Comparison of ENCODE assay signal across 24 cellular contexts in genomic region chr15:97598353-97598798, GRCh38.
DNase-seq lines count a peak whose midpoint lies in the region; ATAC-seq and TF ChIP-seq lines count a peak whose summit lies in the region.
"Had no signal": no experiment of that assay in that cellular context is flagged by ENCODE, and none has a peak within 500 bp of the region (broad histone marks: within the 10 kb centered on the region; RNA-seq: fewer than 3 reads in every experiment).

No MANE protein-coding gene starts in this region.

- RAD21 ChIA-PET in HCT116 (lab: Charles Lee; ENCODE audit: low non-redundant PET in 1 of 2, low total read pairs in 2 of 2, uncharacterized antibody in 2 of 2, unreplicated experiment in 2 of 2): no interaction called here

- ATAC-seq in HCT116 (no peak), HG03025 (IDR thresholded peaks at IDR 0.05; ENCODE audit: low FRiP score, unreplicated experiment) (no peak), upper lobe of left lung (ENCODE audit: low FRiP score in 2 of 2) (no peak)
- ATAC-seq: activated naive CD4-positive, alpha-beta T cell treated with anti-CD3 and anti-CD28 coated beads, Interleukin-2, amount 50 U/mL, for 72 hours; left colon; sciatic nerve; stimulated activated memory B cell treated with anti-CD40 and anti-IgM and Interleukin-4, amounts not matched to agents 10 μg/mL and 1 μg/mL and 100 μg/mL, for 72 hours had no signal

- H3K4me2 ChIP-seq in HCT116 (ENCODE audit: low read length): no peak overlapping the region

- no peak for TF ChIP-seq EP300 in upper lobe of left lung (IDR thresholded peaks at IDR 0.05)

- CTCF ChIA-PET in HCT116 (lab: Charles Lee): no interaction called here

- H3K4me3 ChIP-seq in HCT116 (replicated peaks in 1 of 2; ENCODE audit: low read depth in 1 of 2, low read length in 2 of 2): no peak overlapping the region
- H3K4me3 ChIP-seq in adrenal gland: no peak overlapping the region
- no peak overlapping the region for H3K4me3 ChIP-seq in upper lobe of left lung
- H3K4me3 ChIP-seq: esophagus muscularis mucosa had no signal

- 42 to 49% (median 42%) methylated on average over 6 of the region's 6 CpGs for WGBS in adrenal gland, 4 donors
- WGBS in upper lobe of left lung, 2 donors: 48% methylated on average over 6 of the region's 6 CpGs

- intact Hi-C loops in HCT116 (cut with micrococcal nuclease) (no loop called here), adrenal gland (cut with DNase I) (no loop called here)

- H3K9me3 ChIP-seq in HCT116 (ENCODE audit: control insufficient read depth in 1 of 2, insufficient read depth in 1 of 2, low read depth in 1 of 2, low read length in 2 of 2) (peaks cover 0 to 7% of the 10 kb centered on the region in 2 experiments; a peak in 1 of 4 replicates), adrenal gland (replicated peaks in 1 of 3) (no peaks in the 10 kb centered on the region), upper lobe of left lung (no peaks in the 10 kb centered on the region)
- H3K9me3 ChIP-seq: esophagus muscularis mucosa, neutrophil had no signal

- peak; percentile 0 for DNase-seq in HCT116 (ENCODE audit: low read depth, low spot score)
- DNase-seq in NCI-H1417 treated with DMSO at 0.1 percent for 48 hours (lab: John Stamatoyannopoulos, UW): peak; percentile 3
- DNase-seq in NCI-H748 (lab: John Stamatoyannopoulos, UW; ENCODE audit: unreplicated experiment): peak; percentile 64
- DNase-seq in left kidney (ENCODE audit: low read depth, low spot score): peak; percentile 15
- no peak for DNase-seq in adrenal gland
- no peak for DNase-seq in upper lobe of left lung
- DNase-seq: activated CD4-positive, alpha-beta T cell treated with anti-CD3 and anti-CD28 coated beads, Interleukin-2, amount 50 U/mL, for 4 hours; anterior cingulate cortex; DND-41; foreskin melanocyte; H7; left colon; NCI-H1694; NCI-H510A treated with DMSO at 0.1 percent for 48 hours; RPMI8226; stimulated activated CD4-positive, alpha-beta T cell treated with anti-CD3 and anti-CD28 coated beads, Interleukin-4, amount 100 ng/mL, for 4 hours; substantia nigra had no signal

- H3K36me3 ChIP-seq in HCT116 (ENCODE audit: control insufficient read depth in 1 of 2, insufficient read depth in 2 of 2, low read length in 2 of 2): no peaks in the 10 kb centered on the region
- no peaks in the 10 kb centered on the region for H3K36me3 ChIP-seq in adrenal gland (replicated peaks in 1 of 2)
- no peaks in the 10 kb centered on the region for H3K36me3 ChIP-seq in upper lobe of left lung
- H3K36me3 ChIP-seq: esophagus muscularis mucosa, neutrophil had no signal

- POLR2A ChIA-PET in HCT116 (lab: Charles Lee): no interaction called here

- H3K79me2 ChIP-seq in HCT116 (ENCODE audit: insufficient read depth, low read length): no peaks in the 10 kb centered on the region

- TF ChIP-seq RAD21 in HCT116 (IDR thresholded peaks at IDR 0.05; ENCODE audit: low read depth): no peak

- TF ChIP-seq POLR2A in HCT116 (IDR thresholded peaks at IDR 0.05; ENCODE audit: borderline replicate concordance, extremely low read depth, insufficient read depth, insufficient read length): no peak
- no peak for TF ChIP-seq POLR2A in adrenal gland (IDR thresholded peaks at IDR 0.05)
- TF ChIP-seq POLR2A in upper lobe of left lung (IDR thresholded peaks at IDR 0.05): no peak

- BruUV-seq in HCT116 (replicated peaks; lab: Mats Ljungman, UMichigan): no TSS peak

- H3K9me2 ChIP-seq in HCT116 (ENCODE audit: insufficient read depth): no peaks in the 10 kb centered on the region

- H3K4me1 ChIP-seq in HCT116 (ENCODE audit: control insufficient read depth in 1 of 2, insufficient read depth in 2 of 2, low read length in 2 of 2): no peaks in the 10 kb centered on the region
- no peaks in the 10 kb centered on the region for H3K4me1 ChIP-seq in adrenal gland (replicated peaks in 1 of 2)
- no peaks in the 10 kb centered on the region for H3K4me1 ChIP-seq in upper lobe of left lung
- H3K4me1 ChIP-seq: esophagus muscularis mucosa had no signal

- H3K9ac ChIP-seq in HCT116 (ENCODE audit: low read length): no peak overlapping the region

- no peaks in the 10 kb centered on the region for H3K27me3 ChIP-seq in HCT116 (ENCODE audit: insufficient read depth, low read length)
- H3K27me3 ChIP-seq in adrenal gland: no peaks in the 10 kb centered on the region
- H3K27me3 ChIP-seq in upper lobe of left lung: no peaks in the 10 kb centered on the region
- H3K27me3 ChIP-seq: esophagus muscularis mucosa, neutrophil had no signal

- H2AFZ ChIP-seq in HCT116 (ENCODE audit: low read depth, low read length, poor library complexity, severe bottlenecking): no peak overlapping the region

- TF ChIP-seq CTCF in HCT116 (IDR thresholded peaks at IDR 0.05 in 2 of 3, conservative IDR thresholded peaks at IDR 0.05 in 1 of 3; ENCODE audit: borderline replicate concordance in 1 of 3, insufficient read depth in 1 of 3, low read depth in 2 of 3, low read length in 2 of 3) (no peak), adrenal gland (IDR thresholded peaks at IDR 0.05) (no peak), upper lobe of left lung (IDR thresholded peaks at IDR 0.05) (no peak)

- H4K20me1 ChIP-seq in HCT116 (ENCODE audit: insufficient read depth): no peaks in the 10 kb centered on the region

- H3K27ac ChIP-seq in HCT116 (ENCODE audit: low read depth, low read length): no peak overlapping the region
- H3K27ac ChIP-seq in adrenal gland: no peak overlapping the region
- H3K27ac ChIP-seq in upper lobe of left lung: no peak overlapping the region
- H3K27ac ChIP-seq: C4-2B, esophagus muscularis mucosa, neutrophil had no signal

TF ChIP-seq in HCT116, 20 proteins besides CTCF, POLR2A, EP300 and RAD21:
- no peak for TF ChIP-seq FOSL1 (IDR thresholded peaks at IDR 0.05; ENCODE audit: low read depth)
- TF ChIP-seq TCF7L2 (IDR thresholded peaks at IDR 0.05; ENCODE audit: borderline replicate concordance, extremely low read depth, insufficient read depth, insufficient read length): peak; percentile 65
TF ChIP-seq in HCT116: peak in this region for 1.

Comparison
In these comparisons a context has a peak if more than half of its experiments do, and no peak if none do; other contexts are left out.
1. DNase-seq: peak in HCT116 (single experiment), NCI-H1417 treated with DMSO at 0.1 percent for 48 hours (single experiment), NCI-H748 (single experiment) and left kidney (single experiment); none in adrenal gland (0 of 7) and upper lobe of left lung (0 of 2).